Comparison of ENCODE assay signal across 29 cellular contexts in the genomic region with DNA sequence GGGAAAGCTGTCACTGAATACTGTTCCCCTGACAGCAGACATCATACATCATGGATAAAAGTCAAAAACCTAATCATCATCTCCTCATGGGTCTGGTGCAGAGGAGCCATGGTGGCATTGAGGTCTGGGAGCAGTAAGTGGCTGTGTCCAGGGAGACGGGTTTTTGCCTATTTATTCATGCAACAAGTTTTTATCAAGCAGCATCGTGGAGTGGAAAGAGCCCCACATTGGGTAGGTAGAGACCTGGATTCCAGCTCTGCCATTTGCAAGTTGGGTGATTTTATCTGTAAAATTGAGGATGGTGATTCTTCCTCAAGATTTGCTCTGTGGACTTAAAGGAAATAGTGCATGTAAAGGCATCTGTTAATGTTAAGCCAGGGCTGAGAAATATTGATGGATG. TPM values are rescaled to one million over a fixed set of nuclear protein-coding genes. Genes with fewer than 3 reads are reported as not detected.
DNase-seq lines count a peak whose midpoint lies in the region; ATAC-seq and TF ChIP-seq lines count a peak whose summit lies in the region.
"Had no signal": no experiment of that assay in that cellular context is flagged by ENCODE, and none has a peak within 500 bp of the region (broad histone marks: within the 10 kb centered on the region; RNA-seq: fewer than 3 reads in every experiment).

No MANE protein-coding gene starts in this region.

- H3K27me3 ChIP-seq in body of pancreas (no peaks in the 10 kb centered on the region), iPS-18a (ENCODE audit: control insufficient read depth, insufficient read depth, low read length) (peaks cover 4% of the 10 kb centered on the region), Peyer's patch (peaks cover 0 to 8% of the 10 kb centered on the region in 2 donors), prostate gland (replicated peaks; ENCODE audit: insufficient read depth) (no peaks in the 10 kb centered on the region)
- H3K27me3 ChIP-seq: ascending aorta had no signal

- TF ChIP-seq POLR2A in body of pancreas (IDR thresholded peaks at IDR 0.05) (no peak), Peyer's patch (IDR thresholded peaks at IDR 0.05) (no peak), prostate gland (IDR thresholded peaks at IDR 0.05) (no peak)

- TF ChIP-seq CTCF in HFF-Myc (IDR thresholded peaks at IDR 0.05; ENCODE audit: low read depth, low read length, missing control alignments) (no peak), body of pancreas (IDR thresholded peaks at IDR 0.05) (no peak), progenitor cell of endocrine pancreas (IDR thresholded peaks at IDR 0.05; ENCODE audit: unreplicated experiment) (no peak), Peyer's patch (IDR thresholded peaks at IDR 0.05) (no peak), prostate gland (IDR thresholded peaks at IDR 0.05) (no peak)

- no peaks in the 10 kb centered on the region for H3K9me3 Mint-ChIP-seq in progenitor cell of endocrine pancreas (ENCODE audit: low read depth)
- H3K9me3 Mint-ChIP-seq: activated CD4-positive, alpha-beta memory T cell treated with anti-CD3 and anti-CD28 coated beads for 36 hours; activated T-cell treated with anti-CD3 and anti-CD28 coated beads, Interleukin-2, amount 50 U/mL, for 72 hours; HFFc6 had no signal

- H3K36me3 Mint-ChIP-seq in progenitor cell of endocrine pancreas (ENCODE audit: insufficient read depth), result no peaks in the 10 kb centered on the region
- H3K36me3 Mint-ChIP-seq: activated CD4-positive, alpha-beta memory T cell treated with anti-CD3 and anti-CD28 coated beads for 36 hours had no signal

- ATAC-seq in body of pancreas, result no peak
- ATAC-seq: activated T-cell treated with anti-CD3 and anti-CD28 coated beads, Interleukin-2, amount 50 U/mL, for 72 hours; gastroesophageal sphincter; K562; sciatic nerve had no signal

- peaks cover 62% of the 10 kb centered on the region for H3K4me1 ChIP-seq in body of pancreas
- H3K4me1 ChIP-seq in iPS-18a (ENCODE audit: control insufficient read depth, low read depth, low read length), result peaks cover 52% of the 10 kb centered on the region
- peaks cover 0 to 26% (median 8%) of the 10 kb centered on the region in 4 donors for H3K4me1 ChIP-seq in Peyer's patch
- no peaks in the 10 kb centered on the region for H3K4me1 ChIP-seq in prostate gland (replicated peaks)

- H3K9me3 ChIP-seq in body of pancreas (no peaks in the 10 kb centered on the region), iPS-18a (ENCODE audit: control insufficient read depth, low read depth, low read length) (no peaks in the 10 kb centered on the region), Peyer's patch (no peaks in the 10 kb centered on the region), prostate gland (no peaks in the 10 kb centered on the region)
- H3K9me3 ChIP-seq: ascending aorta, gastroesophageal sphincter, left ventricle myocardium inferior, psoas muscle, tibial nerve had no signal

- intact Hi-C loops in body of pancreas (cut with DNase I) (no loop called here), prostate gland (cut with DNase I) (loop anchor here (5.0 kb wide), 2 partner anchors 63 to 178 kb away; no protein-coding TSS in a partner anchor)

- peak overlapping the region; percentile 78 for H3K9ac ChIP-seq in iPS-18a (ENCODE audit: low read length)

- DNase-seq in HFF-Myc (ENCODE audit: extremely low read depth, low read depth) (no peak), body of pancreas (no peak), progenitor cell of endocrine pancreas (ENCODE audit: low spot score, unreplicated experiment) (no peak), Peyer's patch (no peak), GM19240 (ENCODE audit: insufficient read length, low spot score) (no peak), prostate gland (ENCODE audit: low spot score) (no peak)
- DNase-seq in activated CD4-positive, alpha-beta T cell treated with anti-CD3 and anti-CD28 coated beads for 1 hour, result no peak
- DNase-seq: activated CD4-positive, alpha-beta memory T cell treated with anti-CD3 and anti-CD28 coated beads for 36 hours; activated CD4-positive, CD25-positive, alpha-beta regulatory T cell treated with anti-CD3 and anti-CD28 coated beads, Interleukin-2, amount 50 U/mL, for 72 hours; activated T-cell treated with anti-CD3 and anti-CD28 coated beads, Interleukin-2, amount 50 U/mL, for 72 hours; HFFc6; hippocampal formation; NCI-H1092 treated with DMSO at 0.1 percent for 48 hours; NCI-H187 treated with DMSO at 0.1 percent for 48 hours; NCI-H510A treated with DMSO at 0.1 percent for 48 hours; SHP77 treated with DMSO at 0.1 percent for 48 hours; stimulated activated CD4-positive, alpha-beta T cell treated with anti-CD3 and anti-CD28 coated beads, Interleukin-4, amount 100 ng/mL, for 1 hour; T-helper 2 cell had no signal

- H3K27ac ChIP-seq in body of pancreas, result peak overlapping the region in 3 of 4 donors; percentile 23 to 25 (median 24)
- H3K27ac ChIP-seq in iPS-18a (ENCODE audit: low read length), result no peak overlapping the region
- H3K27ac ChIP-seq in Peyer's patch, result no peak overlapping the region
- no peak overlapping the region for H3K27ac ChIP-seq in prostate gland
- H3K27ac ChIP-seq: left ventricle myocardium inferior, tibial nerve had no signal

- H3K27me3 Mint-ChIP-seq in progenitor cell of endocrine pancreas, result no peaks in the 10 kb centered on the region

- H3K4me3 ChIP-seq in HFF-Myc (replicated peaks; ENCODE audit: low read depth, low read length) (peak overlapping the region; percentile 70), body of pancreas (no peak overlapping the region), iPS-18a (ENCODE audit: low read length) (peak overlapping the region; percentile 100), Peyer's patch (no peak overlapping the region), prostate gland (no peak overlapping the region)
- H3K4me3 ChIP-seq: ascending aorta, gastroesophageal sphincter, K562, left ventricle myocardium inferior, psoas muscle, tibial nerve had no signal

- peaks cover 46% of the 10 kb centered on the region for H3K4me1 Mint-ChIP-seq in progenitor cell of endocrine pancreas (ENCODE audit: low read depth)

- peak overlapping the region; percentile 89 for H3K27ac Mint-ChIP-seq in progenitor cell of endocrine pancreas
- H3K27ac Mint-ChIP-seq: activated CD4-positive, alpha-beta memory T cell treated with anti-CD3 and anti-CD28 coated beads for 36 hours; activated T-cell treated with anti-CD3 and anti-CD28 coated beads, Interleukin-2, amount 50 U/mL, for 72 hours; B cell; HFFc6 had no signal

- H3K36me3 ChIP-seq in body of pancreas (replicated peaks in 1 of 2; ENCODE audit: insufficient read depth in 1 of 2, low read depth in 2 of 2) (no peaks in the 10 kb centered on the region), iPS-18a (ENCODE audit: control insufficient read depth, low read depth, low read length) (peaks cover 5% of the 10 kb centered on the region), Peyer's patch (no peaks in the 10 kb centered on the region), prostate gland (no peaks in the 10 kb centered on the region)
- H3K36me3 ChIP-seq: ascending aorta, gastroesophageal sphincter, left ventricle myocardium inferior, tibial nerve had no signal

- 70 to 73% methylated on average over 2 of the region's 2 CpGs for WGBS in body of pancreas, 2 donors
- WGBS in prostate gland, result 91% methylated on average over 2 of the region's 2 CpGs

- no peak overlapping the region for H3K4me3 Mint-ChIP-seq in progenitor cell of endocrine pancreas (ENCODE audit: low read depth)
- H3K4me3 Mint-ChIP-seq: activated CD4-positive, alpha-beta memory T cell treated with anti-CD3 and anti-CD28 coated beads for 36 hours; activated T-cell treated with anti-CD3 and anti-CD28 coated beads, Interleukin-2, amount 50 U/mL, for 72 hours; B cell; HFFc6 had no signal

RNA-seq across cellular contexts. Expression of a gene that starts 4.2 kb away (rescaled TPM):
- total RNA-seq in body of pancreas, result 10 to 100 TPM in 1 of 2 donors, 1 to 10 TPM in 1; 8.6 to 12.9 TPM
- total RNA-seq in progenitor cell of endocrine pancreas, result 33.5 and 36.0 TPM in 2 replicates
- total RNA-seq in Peyer's patch, result 10 to 100 TPM in 1 of 4 donors, 1 to 10 TPM in 3; 3.3 to 10.7 (median 6.3) TPM
- total RNA-seq in prostate gland, result 10 to 100 TPM; 10.8 to 14.4 TPM
- total RNA-seq: B cell, HT-29, myocyte had no signal

Comparison
In these comparisons a context has a peak if more than half of its experiments do, and no peak if none do; other contexts are left out.
1. H3K4me3 ChIP-seq: peak in HFF-Myc (single experiment) and iPS-18a (single experiment); none in body of pancreas (0 of 2), Peyer's patch (0 of 4) and prostate gland (0 of 2).
2. H3K27ac ChIP-seq: peak in body of pancreas (3 of 4); none in iPS-18a (single experiment), Peyer's patch (0 of 4) and prostate gland (0 of 2).